ENCODE assay signal across 8 cellular contexts in genomic region chr12:53675701-53676607, GRCh38. TPM values are rescaled to one million over a fixed set of nuclear protein-coding genes. Genes with fewer than 3 reads are reported as not detected.
DNase-seq lines count a peak whose midpoint lies in the region; ATAC-seq and TF ChIP-seq lines count a peak whose summit lies in the region.

Gene ATP5MC2 (minus strand): TSS chr12:53676083. CDS start chr12:53672614, 3,469 bp downstream.

- H3K4me3 Mint-ChIP-seq in T-helper 17 cell = peak within 1 kb of the TSS; percentile 94

- intact Hi-C loops in left ventricle myocardium inferior (cut with micrococcal nuclease) (loop anchor here (10.0 kb wide), 1 partner anchor 51 kb away; the partner anchor contains the start of gene ATF7), prostate gland (cut with DNase I) (loop anchor here (2.0 kb wide), 2 partner anchors 49 to 133 kb away; partner anchors contain the start of gene ATF7)

- peak; percentile 78 for TF ChIP-seq POLR2A in prostate gland (IDR thresholded peaks at IDR 0.05)

- TF ChIP-seq CTCF in left ventricle myocardium inferior (IDR thresholded peaks at IDR 0.05; ENCODE audit: borderline replicate concordance) = no peak
- TF ChIP-seq CTCF in prostate gland (IDR thresholded peaks at IDR 0.05) = peak; percentile 99 to 100 (median 100)

- peak within 1 kb of the TSS; percentile 90 for H3K27ac ChIP-seq in left ventricle myocardium inferior (replicated peaks)
- peak within 1 kb of the TSS; percentile 84 to 89 for H3K27ac ChIP-seq in prostate gland
- H3K27ac ChIP-seq in urinary bladder (ENCODE audit: low read depth) = peak within 1 kb of the TSS; percentile 96

- DNase-seq in NCI-H1694 treated with DMSO at 0.1 percent for 48 hours (lab: John Stamatoyannopoulos, UW) = peak; percentile 96
- DNase-seq in T-helper 17 cell = peak; percentile 94 to 97 (median 95)
- peak; percentile 68 to 99 (median 97) for DNase-seq in amygdala (lab: John Stamatoyannopoulos, UW)
- peak; percentile 96 for DNase-seq in left ventricle myocardium inferior
- peak; percentile 97 for DNase-seq in prostate gland (ENCODE audit: low spot score)

- peaks cover 59% of the 10 kb centered on the region for H3K4me1 ChIP-seq in left ventricle myocardium inferior
- peaks cover 9% of the 10 kb centered on the region for H3K4me1 ChIP-seq in prostate gland (replicated peaks)
- H3K4me1 ChIP-seq in urinary bladder (ENCODE audit: insufficient read depth) = no peaks in the 10 kb centered on the region

- no peaks in the 10 kb centered on the region for H3K27me3 ChIP-seq in left ventricle myocardium inferior (ENCODE audit: low read depth)
- no peaks in the 10 kb centered on the region for H3K27me3 ChIP-seq in prostate gland (replicated peaks; ENCODE audit: insufficient read depth)

- under 1% methylated on average over 61 of the region's 61 CpGs for WGBS in prostate gland
- WGBS in urinary bladder = under 1% methylated on average over 61 of the region's 61 CpGs

- peaks cover 33% of the 10 kb centered on the region for H3K36me3 ChIP-seq in left ventricle myocardium inferior
- H3K36me3 ChIP-seq in prostate gland = no peaks in the 10 kb centered on the region
- H3K36me3 ChIP-seq in urinary bladder (ENCODE audit: insufficient read depth) = peaks cover 2% of the 10 kb centered on the region

- peak; percentile 96 for ATAC-seq in GM18498 (IDR thresholded peaks at IDR 0.05; ENCODE audit: unreplicated experiment)
- ATAC-seq in HG02938 (IDR thresholded peaks at IDR 0.05; ENCODE audit: unreplicated experiment) = peak; percentile 95
- peak; percentile 92 for ATAC-seq in T-helper 17 cell

- H3K36me3 Mint-ChIP-seq in T-helper 17 cell (ENCODE audit: low read depth) = peaks cover 6% of the 10 kb centered on the region

- peak within 1 kb of the TSS; percentile 88 for H3K4me3 ChIP-seq in left ventricle myocardium inferior
- peak within 1 kb of the TSS; percentile 57 to 59 for H3K4me3 ChIP-seq in prostate gland
- H3K4me3 ChIP-seq in urinary bladder (ENCODE audit: low read depth, low read length) = peak within 1 kb of the TSS; percentile 53

- H3K9me3 ChIP-seq in T-helper 17 cell (ENCODE audit: control insufficient read depth, low read length, poor library complexity, severe bottlenecking) = no peaks in the 10 kb centered on the region
- no peaks in the 10 kb centered on the region for H3K9me3 ChIP-seq in left ventricle myocardium inferior (replicated peaks)
- H3K9me3 ChIP-seq in prostate gland = no peaks in the 10 kb centered on the region

- H3K27ac Mint-ChIP-seq in T-helper 17 cell = peak within 1 kb of the TSS; percentile 94

- H3K4me1 Mint-ChIP-seq in T-helper 17 cell = peaks cover 21% of the 10 kb centered on the region

- H3K27me3 Mint-ChIP-seq in T-helper 17 cell = peaks cover 25% of the 10 kb centered on the region

RNA-seq across cellular contexts. Expression of gene ATP5MC2, which starts in this region (rescaled TPM):
- total RNA-seq in T-helper 17 cell (100 to 1,000 TPM; 211 to 232 TPM), left ventricle myocardium inferior (534 TPM), prostate gland (100 to 1,000 TPM; 419 to 728 TPM), urinary bladder (109 TPM)
- polyA plus RNA-seq in urinary bladder = 513 TPM

Comparison
In these comparisons a context has a peak if more than half of its experiments do, and no peak if none do; other contexts are left out.
1. Peak in every context shown above with its lines: DNase-seq, ATAC-seq, H3K4me3 ChIP-seq and H3K27ac ChIP-seq.